In genomic region chr7:2287742-2288141, GRCh38 we compare ENCODE assay signal across 24 cellular contexts.
"Had no signal": no experiment of that assay in that cellular context is flagged by ENCODE, and none has a peak within 500 bp of the region (broad histone marks: within the 10 kb centered on the region; RNA-seq: fewer than 3 reads in every experiment).

No MANE protein-coding gene starts in this region.

- H3K27me3 Mint-ChIP-seq: activated CD4-positive, alpha-beta memory T cell treated with anti-CD3 and anti-CD28 coated beads, Interleukin-2, amount 10 ng/mL, durations not matched to agents 7 days and 5 days; activated CD4-positive, alpha-beta T cell treated with anti-CD3 and anti-CD28 coated beads, Interleukin-2, amount 10 ng/mL, durations not matched to agents 24 days and 14 days; activated naive CD8-positive, alpha-beta T cell treated with anti-CD3 and anti-CD28 coated beads, Interleukin-2, amount 10 ng/mL, durations not matched to agents 7 days and 5 days; central memory CD8-positive, alpha-beta T cell; effector memory CD8-positive, alpha-beta T cell; stimulated activated naive CD8-positive, alpha-beta T cell treated with anti-CD3 and anti-CD28 coated beads, Interleukin-15, amount 100 ng/mL, for 72 hours had no signal

- H3K27ac Mint-ChIP-seq: activated CD4-positive, alpha-beta memory T cell treated with anti-CD3 and anti-CD28 coated beads, Interleukin-2, amount 10 ng/mL, durations not matched to agents 7 days and 5 days; activated CD4-positive, alpha-beta T cell treated with anti-CD3 and anti-CD28 coated beads, Interleukin-2, amount 10 ng/mL, durations not matched to agents 24 days and 14 days; activated naive CD4-positive, alpha-beta T cell treated with anti-CD3 and anti-CD28 coated beads for 36 hours; activated naive CD8-positive, alpha-beta T cell treated with anti-CD3 and anti-CD28 coated beads, Interleukin-2, amount 10 ng/mL, durations not matched to agents 7 days and 5 days; activated T-cell treated with anti-CD3 and anti-CD28 coated beads, Interleukin-2, amount 50 U/mL, for 72 hours; effector memory CD8-positive, alpha-beta T cell; immature natural killer cell; nephron; stimulated activated naive CD8-positive, alpha-beta T cell treated with anti-CD3 and anti-CD28 coated beads, Interleukin-15, amount 100 ng/mL, for 72 hours had no signal

- DNase-seq: activated CD4-positive, alpha-beta memory T cell treated with anti-CD3 and anti-CD28 coated beads, Interleukin-2, amount 10 ng/mL, durations not matched to agents 7 days and 5 days; activated CD4-positive, alpha-beta T cell treated with anti-CD3 and anti-CD28 coated beads, Interleukin-2, amount 10 ng/mL, durations not matched to agents 24 days and 14 days; activated effector memory CD4-positive, alpha-beta T cell treated with Interleukin-2 at 50 U/mL for 16 hours; activated naive CD4-positive, alpha-beta T cell treated with anti-CD3 and anti-CD28 coated beads for 36 hours; activated naive CD8-positive, alpha-beta T cell treated with anti-CD3 and anti-CD28 coated beads, Interleukin-2, amount 10 ng/mL, durations not matched to agents 7 days and 5 days; activated T-cell treated with anti-CD3 and anti-CD28 coated beads, Interleukin-2, amount 50 U/mL, for 72 hours; amniotic stem cell; colonic mucosa; dorsolateral prefrontal cortex; effector memory CD8-positive, alpha-beta T cell; foreskin melanocyte; glutamatergic neuron; immature natural killer cell; left ventricle myocardium superior; mammary epithelial cell; pancreas; psoas muscle; stimulated activated CD4-positive, alpha-beta T cell treated with anti-CD3 and anti-CD28 coated beads, Interleukin-4, amount 100 ng/mL, for 24 hours; stimulated activated naive CD8-positive, alpha-beta T cell treated with anti-CD3 and anti-CD28 coated beads, Interleukin-15, amount 100 ng/mL, for 72 hours had no signal

- FAIRE-seq: endothelial cell of umbilical vein, pancreas had no signal

- H3K4me1 Mint-ChIP-seq: activated CD4-positive, alpha-beta memory T cell treated with anti-CD3 and anti-CD28 coated beads, Interleukin-2, amount 10 ng/mL, durations not matched to agents 7 days and 5 days; activated CD4-positive, alpha-beta T cell treated with anti-CD3 and anti-CD28 coated beads, Interleukin-2, amount 10 ng/mL, durations not matched to agents 24 days and 14 days; activated naive CD8-positive, alpha-beta T cell treated with anti-CD3 and anti-CD28 coated beads, Interleukin-2, amount 10 ng/mL, durations not matched to agents 7 days and 5 days; central memory CD8-positive, alpha-beta T cell; stimulated activated naive CD8-positive, alpha-beta T cell treated with anti-CD3 and anti-CD28 coated beads, Interleukin-15, amount 100 ng/mL, for 72 hours had no signal

- H3K4me3 Mint-ChIP-seq: activated CD4-positive, alpha-beta memory T cell treated with anti-CD3 and anti-CD28 coated beads, Interleukin-2, amount 10 ng/mL, durations not matched to agents 7 days and 5 days; activated CD4-positive, alpha-beta T cell treated with anti-CD3 and anti-CD28 coated beads, Interleukin-2, amount 10 ng/mL, durations not matched to agents 24 days and 14 days; activated naive CD4-positive, alpha-beta T cell treated with anti-CD3 and anti-CD28 coated beads for 36 hours; activated naive CD8-positive, alpha-beta T cell treated with anti-CD3 and anti-CD28 coated beads, Interleukin-2, amount 10 ng/mL, durations not matched to agents 7 days and 5 days; activated T-cell treated with anti-CD3 and anti-CD28 coated beads, Interleukin-2, amount 50 U/mL, for 72 hours; central memory CD8-positive, alpha-beta T cell; effector memory CD8-positive, alpha-beta T cell; immature natural killer cell; nephron; stimulated activated naive CD8-positive, alpha-beta T cell treated with anti-CD3 and anti-CD28 coated beads, Interleukin-15, amount 100 ng/mL, for 72 hours had no signal

- H3K9me3 Mint-ChIP-seq: activated CD4-positive, alpha-beta memory T cell treated with anti-CD3 and anti-CD28 coated beads, Interleukin-2, amount 10 ng/mL, durations not matched to agents 7 days and 5 days; activated CD4-positive, alpha-beta T cell treated with anti-CD3 and anti-CD28 coated beads, Interleukin-2, amount 10 ng/mL, durations not matched to agents 24 days and 14 days; activated naive CD4-positive, alpha-beta T cell treated with anti-CD3 and anti-CD28 coated beads for 36 hours; activated naive CD8-positive, alpha-beta T cell treated with anti-CD3 and anti-CD28 coated beads, Interleukin-2, amount 10 ng/mL, durations not matched to agents 7 days and 5 days; activated T-cell treated with anti-CD3 and anti-CD28 coated beads, Interleukin-2, amount 50 U/mL, for 72 hours; central memory CD8-positive, alpha-beta T cell; effector memory CD8-positive, alpha-beta T cell; immature natural killer cell; nephron; stimulated activated naive CD8-positive, alpha-beta T cell treated with anti-CD3 and anti-CD28 coated beads, Interleukin-15, amount 100 ng/mL, for 72 hours had no signal

- ATAC-seq: activated T-cell treated with anti-CD3 and anti-CD28 coated beads, Interleukin-2, amount 50 U/mL, for 72 hours; esophagus mucosa; left ventricle myocardium superior; pancreas; psoas muscle; right cardiac atrium; stimulated activated naive CD8-positive, alpha-beta T cell treated with anti-CD3 and anti-CD28 coated beads, Interleukin-15, amount 100 ng/mL, for 72 hours had no signal

- H3K36me3 Mint-ChIP-seq: activated naive CD8-positive, alpha-beta T cell treated with anti-CD3 and anti-CD28 coated beads, Interleukin-2, amount 10 ng/mL, durations not matched to agents 7 days and 5 days had no signal
